In genomic region chr19:38427035-38427677, GRCh38 we compare ENCODE assay signal across 11 cellular contexts. TPM values are rescaled to one million over a fixed set of nuclear protein-coding genes. Genes with fewer than 3 reads are reported as not detected.
A peak's percentile ranks its signal among the peaks of the same experiment; 100 is the strongest.
DNase-seq lines count a peak whose midpoint lies in the region; ATAC-seq, FAIRE-seq and TF ChIP-seq lines count a peak whose summit lies in the region.
"Not testable (repeated sequence)": the region's sequence is repeated elsewhere in the genome, so short reads cannot be mapped to it uniquely, and the experiment has no call there.
"Had no signal": no experiment of that assay in that cellular context is flagged by ENCODE, and none has a peak within 500 bp of the region (broad histone marks: within the 10 kb centered on the region; RNA-seq: fewer than 3 reads in every experiment).

No MANE protein-coding gene starts in this region.

- H3K4me3 ChIP-seq in CD4-positive, alpha-beta memory T cell (ENCODE audit: low read length in 2 of 2) = not testable (repeated sequence)
- H3K4me3 ChIP-seq in OCI-LY3 (ENCODE audit: low read length) = peak overlapping the region; percentile 88

- peaks cover 14 to 33% (median 22%) of the 10 kb centered on the region in 4 donors for H3K4me1 Mint-ChIP-seq in CD4-positive, alpha-beta memory T cell
- peaks cover 27% of the 10 kb centered on the region for H3K4me1 Mint-ChIP-seq in activated CD4-positive, alpha-beta T cell treated with anti-CD3 and anti-CD28 coated beads, Interleukin-2, amount 10 ng/mL, durations not matched to agents 24 days and 14 days
- peaks cover 18% of the 10 kb centered on the region for H3K4me1 Mint-ChIP-seq in activated T-helper 17 cell treated with anti-CD3 and anti-CD28 coated beads, Interleukin-2, amount 50 U/mL, for 72 hours
- H3K4me1 Mint-ChIP-seq in dendritic cell treated with granulocyte-macrophage colony-stimulating factor and Interleukin-4, amounts not matched to agents 40 ng/mL and 50 ng/mL, for 4 days (ENCODE audit: low read depth) = peaks cover 44% of the 10 kb centered on the region
- peaks cover 24 to 43% of the 10 kb centered on the region in 2 donors for H3K4me1 Mint-ChIP-seq in stimulated activated naive B cell treated with anti-CD40 and anti-IgM and Interleukin-4, amounts not matched to agents 10 μg/mL and 1 μg/mL and 100 μg/mL, for 72 hours

- intact Hi-C loops in CD4-positive, alpha-beta memory T cell (cut with micrococcal nuclease); dendritic cell treated with granulocyte-macrophage colony-stimulating factor and Interleukin-4, amounts not matched to agents 40 ng/mL and 50 ng/mL, for 4 days (cut with micrococcal nuclease): not testable (repeated sequence)
- intact Hi-C loops in activated CD4-positive, alpha-beta T cell treated with anti-CD3 and anti-CD28 coated beads, Interleukin-2, amount 10 ng/mL, durations not matched to agents 24 days and 14 days (cut with micrococcal nuclease) = loop anchor here (2.0 kb wide), 1 partner anchor 24 kb away; the partner anchor contains the start of gene FAM98C

- H3K27me3 Mint-ChIP-seq in CD4-positive, alpha-beta memory T cell = peaks cover 2 to 13% of the 10 kb centered on the region in 2 donors
- H3K27me3 Mint-ChIP-seq in activated CD4-positive, alpha-beta T cell treated with anti-CD3 and anti-CD28 coated beads, Interleukin-2, amount 10 ng/mL, durations not matched to agents 24 days and 14 days; activated T-helper 17 cell treated with anti-CD3 and anti-CD28 coated beads, Interleukin-2, amount 50 U/mL, for 72 hours; dendritic cell treated with granulocyte-macrophage colony-stimulating factor and Interleukin-4, amounts not matched to agents 40 ng/mL and 50 ng/mL, for 4 days; stimulated activated naive B cell treated with anti-CD40 and anti-IgM and Interleukin-4, amounts not matched to agents 10 μg/mL and 1 μg/mL and 100 μg/mL, for 72 hours: not testable (repeated sequence)

- not testable (repeated sequence) for H3K27ac ChIP-seq in CD4-positive, alpha-beta memory T cell (ENCODE audit: low read depth, low read length)
- peak overlapping the region; percentile 96 for H3K27ac ChIP-seq in OCI-LY3 (ENCODE audit: low read length)

- H3K9ac ChIP-seq in OCI-LY3 (ENCODE audit: low read length) = peak overlapping the region; percentile 96

- H2AFZ ChIP-seq in OCI-LY3 (ENCODE audit: low read depth, low read length) = not testable (repeated sequence)

- peaks cover 30% of the 10 kb centered on the region for H3K4me1 ChIP-seq in CD4-positive, alpha-beta memory T cell (ENCODE audit: insufficient read depth, low read length)
- H3K4me1 ChIP-seq in OCI-LY3 (ENCODE audit: low read length) = peaks cover 54% of the 10 kb centered on the region

- H3K4me2 ChIP-seq in OCI-LY3 (ENCODE audit: low read length) = peak overlapping the region; percentile 83

- DNase-seq in CD4-positive, alpha-beta memory T cell = peak in 2 of 5 donors; percentile 50 to 68
- not testable (repeated sequence) for DNase-seq in GM19239 (ENCODE audit: insufficient read length, low spot score)
- peak; percentile 76 for DNase-seq in activated CD4-positive, alpha-beta T cell treated with anti-CD3 and anti-CD28 coated beads, Interleukin-2, amount 10 ng/mL, durations not matched to agents 24 days and 14 days
- DNase-seq in stimulated activated CD4-positive, alpha-beta T cell treated with anti-CD3 and anti-CD28 coated beads, Interleukin-12 subunit alpha, Interleukin-12 subunit beta, amount 100 ng/mL, for 48 hours (ENCODE audit: low read depth in 2 of 3, low spot score in 1 of 3) = peak in 2 of 3 donors; percentile 47 to 52
- DNase-seq in stimulated activated naive B cell treated with anti-CD40 and anti-IgM and Interleukin-4, amounts not matched to agents 10 μg/mL and 1 μg/mL and 100 μg/mL, for 72 hours = peak; percentile 18

- not testable (repeated sequence) for H3K36me3 ChIP-seq in CD4-positive, alpha-beta memory T cell (ENCODE audit: insufficient read depth, low read length)
- H3K36me3 ChIP-seq in OCI-LY3 (replicated peaks; ENCODE audit: low read depth, low read length) = peaks cover 14% of the 10 kb centered on the region

- POLR2A ChIA-PET in CD4-positive, alpha-beta memory T cell (lab: Charles Lee; ENCODE audit: partially characterized antibody) = not testable (repeated sequence)

- peaks cover 27% of the 10 kb centered on the region for H3K79me2 ChIP-seq in OCI-LY3 (ENCODE audit: low read length)

- not testable (repeated sequence) for TF ChIP-seq CTCF in OCI-LY3 (IDR thresholded peaks at IDR 0.05; ENCODE audit: low read depth, low read length)

- H3K4me3 Mint-ChIP-seq in CD4-positive, alpha-beta memory T cell = peak overlapping the region; percentile 33 to 84 (median 62)
- peak overlapping the region; percentile 21 for H3K4me3 Mint-ChIP-seq in activated CD4-positive, alpha-beta T cell treated with anti-CD3 and anti-CD28 coated beads, Interleukin-2, amount 10 ng/mL, durations not matched to agents 24 days and 14 days
- H3K4me3 Mint-ChIP-seq in activated T-helper 17 cell treated with anti-CD3 and anti-CD28 coated beads, Interleukin-2, amount 50 U/mL, for 72 hours = peak overlapping the region; percentile 82
- H3K4me3 Mint-ChIP-seq in dendritic cell treated with granulocyte-macrophage colony-stimulating factor and Interleukin-4, amounts not matched to agents 40 ng/mL and 50 ng/mL, for 4 days; stimulated activated naive B cell treated with anti-CD40 and anti-IgM and Interleukin-4, amounts not matched to agents 10 μg/mL and 1 μg/mL and 100 μg/mL, for 72 hours: not testable (repeated sequence)

- CTCF ChIA-PET in CD4-positive, alpha-beta memory T cell (lab: Charles Lee; ENCODE audit: partially characterized antibody) = not testable (repeated sequence)

- FAIRE-seq in GM19239 (lab: Jason Lieb, UNC) = peak; percentile 26

- H3K27ac Mint-ChIP-seq in CD4-positive, alpha-beta memory T cell = peak overlapping the region in 6 of 7 donors; percentile 58 to 74 (median 70)
- peak overlapping the region; percentile 83 for H3K27ac Mint-ChIP-seq in activated CD4-positive, alpha-beta T cell treated with anti-CD3 and anti-CD28 coated beads, Interleukin-2, amount 10 ng/mL, durations not matched to agents 24 days and 14 days
- peak overlapping the region; percentile 99 for H3K27ac Mint-ChIP-seq in activated T-helper 17 cell treated with anti-CD3 and anti-CD28 coated beads, Interleukin-2, amount 50 U/mL, for 72 hours
- peak overlapping the region; percentile 92 for H3K27ac Mint-ChIP-seq in dendritic cell treated with granulocyte-macrophage colony-stimulating factor and Interleukin-4, amounts not matched to agents 40 ng/mL and 50 ng/mL, for 4 days
- H3K27ac Mint-ChIP-seq in stimulated activated naive B cell treated with anti-CD40 and anti-IgM and Interleukin-4, amounts not matched to agents 10 μg/mL and 1 μg/mL and 100 μg/mL, for 72 hours = peak overlapping the region; percentile 56

- H4K20me1 ChIP-seq in OCI-LY3 (ENCODE audit: insufficient read depth, low read length) = not testable (repeated sequence)

- not testable (repeated sequence) for H3K36me3 Mint-ChIP-seq in CD4-positive, alpha-beta memory T cell; activated CD4-positive, alpha-beta T cell treated with anti-CD3 and anti-CD28 coated beads, Interleukin-2, amount 10 ng/mL, durations not matched to agents 24 days and 14 days (ENCODE audit: low read depth); stimulated activated naive B cell treated with anti-CD40 and anti-IgM and Interleukin-4, amounts not matched to agents 10 μg/mL and 1 μg/mL and 100 μg/mL, for 72 hours
- peaks cover 24% of the 10 kb centered on the region for H3K36me3 Mint-ChIP-seq in activated T-helper 17 cell treated with anti-CD3 and anti-CD28 coated beads, Interleukin-2, amount 50 U/mL, for 72 hours (ENCODE audit: low read depth)
- peaks cover 21% of the 10 kb centered on the region for H3K36me3 Mint-ChIP-seq in dendritic cell treated with granulocyte-macrophage colony-stimulating factor and Interleukin-4, amounts not matched to agents 40 ng/mL and 50 ng/mL, for 4 days (ENCODE audit: low read depth)

- not testable (repeated sequence) for H3K27me3 ChIP-seq in CD4-positive, alpha-beta memory T cell (ENCODE audit: insufficient read depth, low read length); OCI-LY3 (ENCODE audit: low read depth, low read length)

- not testable (repeated sequence) for H3K9me3 Mint-ChIP-seq in CD4-positive, alpha-beta memory T cell; activated CD4-positive, alpha-beta T cell treated with anti-CD3 and anti-CD28 coated beads, Interleukin-2, amount 10 ng/mL, durations not matched to agents 24 days and 14 days; activated T-helper 17 cell treated with anti-CD3 and anti-CD28 coated beads, Interleukin-2, amount 50 U/mL, for 72 hours; dendritic cell treated with granulocyte-macrophage colony-stimulating factor and Interleukin-4, amounts not matched to agents 40 ng/mL and 50 ng/mL, for 4 days; stimulated activated naive B cell treated with anti-CD40 and anti-IgM and Interleukin-4, amounts not matched to agents 10 μg/mL and 1 μg/mL and 100 μg/mL, for 72 hours

- ATAC-seq in activated T-helper 17 cell treated with anti-CD3 and anti-CD28 coated beads, Interleukin-2, amount 50 U/mL, for 72 hours (replicated peaks) = peak; percentile 86
- ATAC-seq in stimulated activated naive B cell treated with anti-CD40 and anti-IgM and Interleukin-4, amounts not matched to agents 10 μg/mL and 1 μg/mL and 100 μg/mL, for 72 hours (replicated peaks) = peak; percentile 80 to 81

- not testable (repeated sequence) for H3K9me3 ChIP-seq in CD4-positive, alpha-beta memory T cell (ENCODE audit: control insufficient read depth in 1 of 2, low read length in 2 of 2); OCI-LY3 (ENCODE audit: insufficient read depth, low read length)

RNA-seq across cellular contexts. Expression of gene RASGRP4, which starts 1.1 kb away (rescaled TPM):
- total RNA-seq in CD4-positive, alpha-beta memory T cell = under 1 TPM in 1 of 2 experiments, not detected in 1; 0.33 TPM
- polyA plus RNA-seq in CD4-positive, alpha-beta memory T cell = under 1 TPM; 0.06 to 0.31 TPM
- total RNA-seq in activated CD4-positive, alpha-beta T cell treated with anti-CD3 and anti-CD28 coated beads, Interleukin-2, amount 10 ng/mL, durations not matched to agents 24 days and 14 days = 2.1 and 2.2 TPM in 2 replicates
- 10 to 100 TPM; 21.8 to 39.4 TPM for total RNA-seq in activated T-helper 17 cell treated with anti-CD3 and anti-CD28 coated beads, Interleukin-2, amount 50 U/mL, for 72 hours
- total RNA-seq: GM23248, SK-MEL-5 had no signal
- polyA plus RNA-seq: GM23248 had no signal

RNA-seq across cellular contexts. Expression of gene RYR1, which starts 6.3 kb away (rescaled TPM):
- 1 to 10 TPM; 5.0 to 6.2 TPM for total RNA-seq in CD4-positive, alpha-beta memory T cell
- under 1 TPM; 0.02 to 0.50 TPM for polyA plus RNA-seq in CD4-positive, alpha-beta memory T cell
- 3.6 and 4.0 TPM in 2 replicates for total RNA-seq in activated CD4-positive, alpha-beta T cell treated with anti-CD3 and anti-CD28 coated beads, Interleukin-2, amount 10 ng/mL, durations not matched to agents 24 days and 14 days
- 10 to 100 TPM; 13.2 to 41.5 TPM for total RNA-seq in activated T-helper 17 cell treated with anti-CD3 and anti-CD28 coated beads, Interleukin-2, amount 50 U/mL, for 72 hours
- polyA plus RNA-seq: GM23248 had no signal

RNA-seq across cellular contexts. Expression of gene FAM98C, which starts 24.3 kb away (rescaled TPM):
- total RNA-seq in CD4-positive, alpha-beta memory T cell = 10 to 100 TPM; 53.1 to 53.8 TPM
- polyA plus RNA-seq in CD4-positive, alpha-beta memory T cell = 10 to 100 TPM; 18.2 to 22.2 TPM
- total RNA-seq in activated CD4-positive, alpha-beta T cell treated with anti-CD3 and anti-CD28 coated beads, Interleukin-2, amount 10 ng/mL, durations not matched to agents 24 days and 14 days = 25.3 and 30.4 TPM in 2 replicates
- 10 to 100 TPM; 26.1 to 63.0 TPM for total RNA-seq in activated T-helper 17 cell treated with anti-CD3 and anti-CD28 coated beads, Interleukin-2, amount 50 U/mL, for 72 hours

RNA-seq across cellular contexts. Expression of gene SPRED3, which starts 38.7 kb away (rescaled TPM):
- total RNA-seq in CD4-positive, alpha-beta memory T cell = 1 to 10 TPM; 3.0 to 3.8 TPM
- polyA plus RNA-seq in CD4-positive, alpha-beta memory T cell = under 1 TPM in 1 of 2 donors, not detected in 1; 0.07 TPM
- total RNA-seq in activated CD4-positive, alpha-beta T cell treated with anti-CD3 and anti-CD28 coated beads, Interleukin-2, amount 10 ng/mL, durations not matched to agents 24 days and 14 days = 2.9 and 3.0 TPM in 2 replicates
- 10 to 100 TPM in 1 of 2 donors, 1 to 10 TPM in 1; 1.8 to 14.4 TPM for total RNA-seq in activated T-helper 17 cell treated with anti-CD3 and anti-CD28 coated beads, Interleukin-2, amount 50 U/mL, for 72 hours

RNA-seq across cellular contexts. Expression of gene GGN, which starts 39.3 kb away (rescaled TPM):
- under 1 TPM in 1 of 2 experiments, not detected in 1; 0.15 TPM for total RNA-seq in CD4-positive, alpha-beta memory T cell
- polyA plus RNA-seq in CD4-positive, alpha-beta memory T cell = not detected
- total RNA-seq in activated CD4-positive, alpha-beta T cell treated with anti-CD3 and anti-CD28 coated beads, Interleukin-2, amount 10 ng/mL, durations not matched to agents 24 days and 14 days = 0.47 and 1.0 TPM in 2 replicates
- total RNA-seq in activated T-helper 17 cell treated with anti-CD3 and anti-CD28 coated beads, Interleukin-2, amount 50 U/mL, for 72 hours = under 1 TPM in 1 of 2 donors, not detected in 1; 0.95 TPM
- total RNA-seq: SK-MEL-5, urinary bladder had no signal
